In genomic region chr19:2648528-2648937, GRCh38 we compare ENCODE assay signal across 8 cellular contexts. TPM values are rescaled to one million over a fixed set of nuclear protein-coding genes. Genes with fewer than 3 reads are reported as not detected.
DNase-seq lines count a peak whose midpoint lies in the region; ATAC-seq and TF ChIP-seq lines count a peak whose summit lies in the region.

No MANE protein-coding gene starts in this region.

- peak; percentile 78 for ATAC-seq in Right ventricle myocardium inferior
- ATAC-seq in aorta (ENCODE audit: low FRiP score), result peak; percentile 80
- no peak for ATAC-seq in GM19455 (IDR thresholded peaks at IDR 0.05; ENCODE audit: unreplicated experiment)

- no peak for TF ChIP-seq POLR2A in prostate gland (IDR thresholded peaks at IDR 0.05)

- H3K4me1 ChIP-seq in prostate gland (replicated peaks) (no peaks in the 10 kb centered on the region), aorta (ENCODE audit: control insufficient read depth in 1 of 2, insufficient read depth in 2 of 2, low read length in 2 of 2) (no peaks in the 10 kb centered on the region)

- no peak overlapping the region for H3K4me3 ChIP-seq in prostate gland
- H3K4me3 ChIP-seq in aorta (ENCODE audit: low read length in 2 of 2), result no peak overlapping the region

- intact Hi-C loops in Right ventricle myocardium inferior (cut with DNase I) (loop anchor here (1.0 to 5.0 kb wide), 2 partner anchors 101 to 224 kb away; no protein-coding TSS in a partner anchor), prostate gland (cut with DNase I) (loop anchor here (2.0 kb wide), 1 partner anchor 100 kb away; no protein-coding TSS in a partner anchor), aorta (cut with DNase I) (loop anchor here (1.0 to 5.0 kb wide), 3 partner anchors 101 to 224 kb away; no protein-coding TSS in a partner anchor)

- 49% methylated on average over 4 of the region's 4 CpGs for WGBS in prostate gland
- WGBS in aorta, 2 donors, result 33 to 38% methylated on average over 4 of the region's 4 CpGs

- H3K27ac ChIP-seq in prostate gland (no peak overlapping the region), aorta (ENCODE audit: low read depth in 1 of 2, low read length in 2 of 2) (no peak overlapping the region)

- H3K36me3 ChIP-seq in prostate gland, result no peaks in the 10 kb centered on the region
- H3K36me3 ChIP-seq in aorta (ENCODE audit: control insufficient read depth in 1 of 2, insufficient read depth in 2 of 2, low read length in 1 of 2), result no peaks in the 10 kb centered on the region

- H3K27me3 ChIP-seq in prostate gland (replicated peaks; ENCODE audit: insufficient read depth), result no peaks in the 10 kb centered on the region
- no peaks in the 10 kb centered on the region for H3K27me3 ChIP-seq in aorta (ENCODE audit: control insufficient read depth in 1 of 2, insufficient read depth in 2 of 2, low read length in 1 of 2)

- peak in 3 of 4 experiments; percentile 78 to 93 (median 90) for TF ChIP-seq CTCF in prostate gland (IDR thresholded peaks at IDR 0.05)

- DNase-seq in GM04504 (ENCODE audit: low read depth), result peak; percentile 46
- DNase-seq in NCI-H1048 (lab: John Stamatoyannopoulos, UW), result peak; percentile 34
- peak; percentile 43 for DNase-seq in SKM-1 (lab: John Stamatoyannopoulos, UW; ENCODE audit: unreplicated experiment)
- DNase-seq in activated naive CD4-positive, alpha-beta T cell treated with anti-CD3 and anti-CD28 coated beads, Interleukin-2, amount 50 U/mL, for 16 hours, result peak; percentile 76
- DNase-seq in Right ventricle myocardium inferior (ENCODE audit: missing footprints), result peak; percentile 82
- DNase-seq in prostate gland (ENCODE audit: low spot score), result peak; percentile 72
- DNase-seq in aorta, result peak; percentile 78 to 89

- H3K9me3 ChIP-seq in prostate gland, result no peaks in the 10 kb centered on the region
- H3K9me3 ChIP-seq in aorta (ENCODE audit: control insufficient read depth, low read length), result no peaks in the 10 kb centered on the region

RNA-seq across cellular contexts. Expression of gene GNG7, which starts 54.0 kb away (rescaled TPM):
- total RNA-seq in Right ventricle myocardium inferior, result 26.7 TPM
- total RNA-seq in prostate gland, result 10 to 100 TPM in 1 of 2 donors, 1 to 10 TPM in 1; 8.7 to 22.9 TPM
- total RNA-seq in aorta, result 1 to 10 TPM; 2.4 to 6.0 TPM
- polyA plus RNA-seq in aorta, result 1 to 10 TPM in 1 of 2 donors, under 1 TPM in 1; 0.75 to 1.7 TPM
